In genomic region chr20:63828951-63829350, GRCh38 we compare ENCODE assay signal across 12 cellular contexts. TPM values are rescaled to one million over a fixed set of nuclear protein-coding genes. Genes with fewer than 3 reads are reported as not detected.
DNase-seq lines count a peak whose midpoint lies in the region; ATAC-seq, FAIRE-seq and TF ChIP-seq lines count a peak whose summit lies in the region.
"Had no signal": no experiment of that assay in that cellular context is flagged by ENCODE, and none has a peak within 500 bp of the region (broad histone marks: within the 10 kb centered on the region; RNA-seq: fewer than 3 reads in every experiment).

No MANE protein-coding gene starts in this region.

- peaks cover 11% of the 10 kb centered on the region for H3K79me2 ChIP-seq in smooth muscle cell (ENCODE audit: low read depth)

- H3K27me3 Mint-ChIP-seq in HFFc6 (ENCODE audit: insufficient read depth) (peaks cover 15% of the 10 kb centered on the region), WTC11 (ENCODE audit: low read depth) (peaks cover 40% of the 10 kb centered on the region)

- peaks cover 5% of the 10 kb centered on the region; the same call in 1 of the 2 replicates for H3K36me3 Mint-ChIP-seq in HFFc6 (ENCODE audit: low read depth)
- no peaks in the 10 kb centered on the region for H3K36me3 Mint-ChIP-seq in WTC11

- intact Hi-C loops in kidney (cut with DNase I): no loop called here

- H3K27ac Mint-ChIP-seq in HFFc6: no peak overlapping the region
- no peak overlapping the region for H3K27ac Mint-ChIP-seq in WTC11

- peaks cover 21% of the 10 kb centered on the region for H3K4me1 Mint-ChIP-seq in HFFc6 (ENCODE audit: low read depth)
- peaks cover 31% of the 10 kb centered on the region for H3K4me1 Mint-ChIP-seq in WTC11

- CTCF ChIA-PET in WTC11 (lab: Charles Lee): interaction anchor here (1.0 to 2.7 kb wide), 2 partner anchors 12 to 54 kb away, joined by 3 to 9 read pairs; no protein-coding TSS in a partner anchor

- H3K27ac ChIP-seq in kidney (ENCODE audit: low read depth in 2 of 2, low read length in 2 of 2) (peak overlapping the region; percentile 8 to 37), smooth muscle cell (ENCODE audit: low read depth) (no peak overlapping the region)
- H3K27ac ChIP-seq: KMS-11 had no signal

- no peak overlapping the region for H3K4me3 Mint-ChIP-seq in HFFc6
- H3K4me3 Mint-ChIP-seq in WTC11: peak overlapping the region; percentile 78

- H3K9me3 Mint-ChIP-seq in HFFc6: no peaks in the 10 kb centered on the region
- no peaks in the 10 kb centered on the region for H3K9me3 Mint-ChIP-seq in WTC11

- no peaks in the 10 kb centered on the region for H3K36me3 ChIP-seq in kidney (ENCODE audit: control insufficient read depth in 1 of 2, insufficient read depth in 2 of 2, low read length in 2 of 2)
- H3K36me3 ChIP-seq in smooth muscle cell (ENCODE audit: low read depth): no peaks in the 10 kb centered on the region

- H3K4me2 ChIP-seq in smooth muscle cell: peak overlapping the region; percentile 99
- H3K4me2 ChIP-seq: KMS-11 had no signal

- no peak for ATAC-seq in WTC11
- no peak for ATAC-seq in GM19324 (IDR thresholded peaks at IDR 0.05; ENCODE audit: low FRiP score, unreplicated experiment)
- no peak for ATAC-seq in GM18498 (IDR thresholded peaks at IDR 0.05; ENCODE audit: unreplicated experiment)

- peaks cover 39% of the 10 kb centered on the region for H4K20me1 ChIP-seq in smooth muscle cell (ENCODE audit: low read depth)

- no peak overlapping the region for H2AFZ ChIP-seq in smooth muscle cell (ENCODE audit: low read depth)

- H3K9ac ChIP-seq in kidney (ENCODE audit: low read length in 2 of 2): peak overlapping the region in 1 of 2 donors; percentile 70
- no peak overlapping the region for H3K9ac ChIP-seq in smooth muscle cell (ENCODE audit: low read depth)
- H3K9ac ChIP-seq: KMS-11 had no signal

- 73% methylated on average over 10 of the region's 10 CpGs for WGBS in smooth muscle cell (ENCODE audit: low lambda C conversion rate)

- H3K9me3 ChIP-seq in kidney (ENCODE audit: control insufficient read depth in 1 of 2, low read length in 2 of 2): no peaks in the 10 kb centered on the region
- no peaks in the 10 kb centered on the region for H3K9me3 ChIP-seq in smooth muscle cell (replicated peaks; ENCODE audit: low read depth)

- no peaks in the 10 kb centered on the region for H3F3A ChIP-seq in smooth muscle cell (ENCODE audit: low read depth)

- DNase-seq in HFFc6 (no peak), WTC11 (ENCODE audit: low spot score) (no peak), kidney (no peak), smooth muscle cell (lab: John Stamatoyannopoulos, UW; ENCODE audit: unreplicated experiment) (no peak), midbrain (lab: John Stamatoyannopoulos, UW) (no peak)
- DNase-seq in stimulated activated CD4-positive, alpha-beta T cell treated with anti-CD3 and anti-CD28 coated beads, Interleukin-2, amount 100 ng/mL, for 24 hours: no peak
- DNase-seq: NCI-H2029, NCI-H774 had no signal

- no peak for FAIRE-seq in kidney (lab: Jason Lieb, UNC)

- POLR2A ChIA-PET in WTC11 (lab: Charles Lee): no interaction called here

- H3K4me3 ChIP-seq in kidney (ENCODE audit: low read length in 2 of 2) (peak overlapping the region; percentile 81 to 87), smooth muscle cell (peak overlapping the region; percentile 82)

- H3K27me3 ChIP-seq in smooth muscle cell (ENCODE audit: low read depth): no peaks in the 10 kb centered on the region

- TF ChIP-seq CTCF in HFFc6 (IDR thresholded peaks at IDR 0.05) (peak; percentile 17; the same call in 1 of the 2 replicates), WTC11 (IDR thresholded peaks at IDR 0.05) (no peak), kidney (IDR thresholded peaks at IDR 0.05; ENCODE audit: borderline replicate concordance, extremely low read depth, insufficient read depth) (no peak), smooth muscle cell (IDR thresholded peaks at IDR 0.05; ENCODE audit: borderline replicate concordance, insufficient read depth, poor library complexity, severe bottlenecking) (no peak)

- peaks cover 9 to 27% of the 10 kb centered on the region in 2 donors for H3K4me1 ChIP-seq in kidney (ENCODE audit: control insufficient read depth in 1 of 2, insufficient read depth in 1 of 2, low read depth in 1 of 2, low read length in 2 of 2)
- H3K4me1 ChIP-seq in smooth muscle cell (ENCODE audit: low read depth): peaks cover 9% of the 10 kb centered on the region

TF ChIP-seq in WTC11, 78 proteins besides CTCF, POLR2A, EP300 and RAD21:
- TF ChIP-seq CBFB (CRISPR knock-in tag; IDR thresholded peaks at IDR 0.05; ENCODE audit: low read depth) (no peak), NFATC4 (CRISPR knock-in tag; IDR thresholded peaks at IDR 0.05) (no peak), ZNF423 (CRISPR knock-in tag; IDR thresholded peaks at IDR 0.05) (no peak), MLX (CRISPR knock-in tag; IDR thresholded peaks at IDR 0.05) (no peak), ZSCAN18 (CRISPR knock-in tag; IDR thresholded peaks at IDR 0.05) (no peak), NR1H2 (CRISPR knock-in tag; IDR thresholded peaks at IDR 0.05) (no peak), EMX1 (CRISPR knock-in tag; IDR thresholded peaks at IDR 0.05) (no peak), ESRRA (CRISPR knock-in tag; IDR thresholded peaks at IDR 0.05; ENCODE audit: borderline replicate concordance) (no peak)
TF ChIP-seq in WTC11: peak in this region for 0.

RNA-seq across cellular contexts. Expression of gene ZBTB46, which starts 2.1 kb away (rescaled TPM):
- 1 to 10 TPM in 2 of 6 experiments, under 1 TPM in 4; 0.38 to 1.1 (median 0.64) TPM for total RNA-seq in HFFc6 (2021; fragmentation: NEBNext Ultra II Directional; extraction: Animal tissue kit (Norgen Biotek cat#: 25700))
- total RNA-seq in WTC11 (2021): 18.9 to 20.1 TPM (median 20.1 TPM) in 3 replicates
- total RNA-seq in kidney: 24.0 TPM
- polyA plus RNA-seq in kidney (ENCODE audit: insufficient read depth, low read depth, low replicate concordance): 4.5 TPM
- total RNA-seq in smooth muscle cell: 2.7 and 4.5 TPM in 2 replicates
- polyA plus RNA-seq in smooth muscle cell: 2.3 and 4.0 TPM in 2 replicates

RNA-seq across cellular contexts. Expression of gene ABHD16B, which starts 32.3 kb away (rescaled TPM):
- not detected for total RNA-seq in HFFc6 (2021; fragmentation: NEBNext Ultra II Directional; extraction: Animal tissue kit (Norgen Biotek cat#: 25700))
- total RNA-seq in WTC11 (2021): 0.11 TPM in 1 of 3 replicates, not detected in the others
- not detected for total RNA-seq in kidney
- not detected for polyA plus RNA-seq in kidney (ENCODE audit: insufficient read depth, low read depth, low replicate concordance)
- total RNA-seq in smooth muscle cell: not detected in 2 replicates
- polyA plus RNA-seq in smooth muscle cell: 0.31 TPM in 1 of 2 replicates, not detected in the other
- total RNA-seq: glomerular endothelial cell had no signal

RNA-seq across cellular contexts. Expression of gene TPD52L2, which starts 36.1 kb away (rescaled TPM):
- 100 to 1,000 TPM; 161 to 196 (median 169) TPM for total RNA-seq in HFFc6 (2021; fragmentation: NEBNext Ultra II Directional; extraction: Animal tissue kit (Norgen Biotek cat#: 25700))
- total RNA-seq in WTC11 (2021) (80.8 to 87.2 TPM (median 85.6 TPM) in 3 replicates), kidney (78.0 TPM), smooth muscle cell (74.0 and 74.4 TPM in 2 replicates)
- polyA plus RNA-seq in kidney (ENCODE audit: insufficient read depth, low read depth, low replicate concordance) (73.1 TPM), smooth muscle cell (93.8 and 94.8 TPM in 2 replicates)
